ENCODE assay signal across 11 cellular contexts in genomic region chr20:22550514-22550913, GRCh38. TPM values are rescaled to one million over a fixed set of nuclear protein-coding genes. Genes with fewer than 3 reads are reported as not detected.
"Had no signal": no experiment of that assay in that cellular context is flagged by ENCODE, and none has a peak within 500 bp of the region (broad histone marks: within the 10 kb centered on the region; RNA-seq: fewer than 3 reads in every experiment).

No MANE protein-coding gene starts in this region.

RNA-seq across cellular contexts. Expression of gene FOXA2, which starts 33.9 kb away (rescaled TPM):
- total RNA-seq: left cardiac atrium; left ventricle myocardium inferior; left ventricle myocardium superior; lower leg skin; lung microvascular endothelial cell; mesenteric fat pad; mesothelial cell of epicardium; mononuclear cell; myocyte; naive thymus-derived CD4-positive, alpha-beta T cell had no signal
- polyA plus RNA-seq: immature natural killer cell; naive thymus-derived CD4-positive, alpha-beta T cell had no signal
